Comparison of ENCODE assay signal across 22 cellular contexts in the genomic region with DNA sequence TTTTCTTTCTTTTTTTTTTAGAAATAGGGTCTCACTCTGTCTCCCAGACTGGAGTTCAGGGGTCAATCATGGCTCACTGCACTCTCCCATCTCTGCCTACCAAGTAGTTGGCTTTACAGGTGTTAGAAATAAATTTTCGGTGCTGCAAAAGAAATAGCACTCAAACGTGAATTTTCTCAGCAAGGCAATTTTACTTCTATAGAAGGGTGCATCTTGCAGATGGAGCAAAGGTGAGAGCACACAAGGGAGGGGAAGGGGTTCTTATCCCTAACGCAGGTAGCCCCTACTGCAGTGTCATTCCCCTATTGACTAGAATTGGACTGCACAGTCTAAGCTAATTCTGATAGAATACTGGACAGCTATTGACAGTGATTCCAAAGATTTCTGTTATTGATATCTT. TPM values are rescaled to one million over a fixed set of nuclear protein-coding genes. Genes with fewer than 3 reads are reported as not detected.
A peak's percentile ranks its signal among the peaks of the same experiment; 100 is the strongest.
DNase-seq lines count a peak whose midpoint lies in the region; ATAC-seq, FAIRE-seq and TF ChIP-seq lines count a peak whose summit lies in the region.
"Had no signal": no experiment of that assay in that cellular context is flagged by ENCODE, and none has a peak within 500 bp of the region (broad histone marks: within the 10 kb centered on the region; RNA-seq: fewer than 3 reads in every experiment).

No MANE protein-coding gene starts in this region.

- H3F3A ChIP-seq in smooth muscle cell (ENCODE audit: low read depth) = peaks cover 48% of the 10 kb centered on the region

- H4K20me1 ChIP-seq in HCT116 (ENCODE audit: insufficient read depth) (no peaks in the 10 kb centered on the region), astrocyte (ENCODE audit: insufficient read depth, low read length) (no peaks in the 10 kb centered on the region), smooth muscle cell (ENCODE audit: low read depth) (no peaks in the 10 kb centered on the region)

- H3K4me2 ChIP-seq in HCT116 (ENCODE audit: low read length) = no peak overlapping the region
- no peak overlapping the region for H3K4me2 ChIP-seq in astrocyte (ENCODE audit: low read length)
- H3K4me2 ChIP-seq in smooth muscle cell = no peak overlapping the region
- H3K4me2 ChIP-seq: BLaER1 treated with 17β-estradiol and CSF1 and Interleukin-3, amounts not matched to agents 10 nM and 100 nM had no signal

- TF ChIP-seq CTCF in HCT116 (IDR thresholded peaks at IDR 0.05 in 2 of 3, conservative IDR thresholded peaks at IDR 0.05 in 1 of 3; ENCODE audit: borderline replicate concordance in 1 of 3, insufficient read depth in 1 of 3, low read depth in 2 of 3, low read length in 2 of 3) (no peak), astrocyte (IDR thresholded peaks at IDR 0.05; ENCODE audit: insufficient read depth, low read depth, low read length) (no peak), smooth muscle cell (IDR thresholded peaks at IDR 0.05; ENCODE audit: borderline replicate concordance, insufficient read depth, poor library complexity, severe bottlenecking) (no peak), vagina (IDR thresholded peaks at IDR 0.05) (no peak)

- H2AFZ ChIP-seq in HCT116 (ENCODE audit: low read depth, low read length, poor library complexity, severe bottlenecking) (no peak overlapping the region), astrocyte (ENCODE audit: low read depth, low read length) (no peak overlapping the region), smooth muscle cell (ENCODE audit: low read depth) (no peak overlapping the region)

- H3K27ac ChIP-seq in HCT116 (ENCODE audit: low read depth, low read length) = no peak overlapping the region
- H3K27ac ChIP-seq in astrocyte (ENCODE audit: low read depth, low read length) = no peak overlapping the region
- peak overlapping the region; percentile 91 for H3K27ac ChIP-seq in smooth muscle cell (ENCODE audit: low read depth)
- peak overlapping the region; percentile 71 for H3K27ac ChIP-seq in vagina
- no peak overlapping the region for H3K27ac ChIP-seq in right cardiac atrium (ENCODE audit: low read length)
- H3K27ac ChIP-seq: 22Rv1; BLaER1 treated with 17β-estradiol and CSF1 and Interleukin-3, amounts not matched to agents 10 nM and 100 nM; C4-2B had no signal

- no peak for ATAC-seq in HCT116
- ATAC-seq in right cardiac atrium = no peak
- no peak for ATAC-seq in natural killer cell treated with Interleukin-12 subunit alpha and Interleukin-12 subunit beta and Interleukin-15 and Interleukin-18, amount 100 ng/mL, for 72 hours
- ATAC-seq: A549; CD8-positive, alpha-beta T cell had no signal

- intact Hi-C loops in HCT116 (cut with micrococcal nuclease) (no loop called here), vagina (cut with DNase I) (no loop called here), right cardiac atrium (cut with DNase I) (no loop called here)

- POLR2A ChIA-PET in HCT116 (lab: Charles Lee) = no interaction called here

- no peaks in the 10 kb centered on the region for H3K27me3 ChIP-seq in HCT116 (ENCODE audit: insufficient read depth, low read length)
- H3K27me3 ChIP-seq in astrocyte (ENCODE audit: insufficient read depth, low read length) = no peaks in the 10 kb centered on the region
- H3K27me3 ChIP-seq in smooth muscle cell (ENCODE audit: low read depth) = no peaks in the 10 kb centered on the region
- no peaks in the 10 kb centered on the region for H3K27me3 ChIP-seq in vagina
- no peaks in the 10 kb centered on the region for H3K27me3 ChIP-seq in right cardiac atrium (ENCODE audit: control insufficient read depth, insufficient read depth)

- FAIRE-seq in astrocyte (lab: Jason Lieb, UNC) = no peak
- FAIRE-seq: A549, D721Med, G401.6, GM12891 had no signal

- RAD21 ChIA-PET in HCT116 (lab: Charles Lee; ENCODE audit: low non-redundant PET in 1 of 2, low total read pairs in 2 of 2, uncharacterized antibody in 2 of 2, unreplicated experiment in 2 of 2) = no interaction called here

- no TSS peak for BruUV-seq in HCT116 (replicated peaks; lab: Mats Ljungman, UMichigan)

- H3K79me2 ChIP-seq in HCT116 (ENCODE audit: insufficient read depth, low read length) (no peaks in the 10 kb centered on the region), astrocyte (ENCODE audit: insufficient read depth, low read length) (no peaks in the 10 kb centered on the region), smooth muscle cell (ENCODE audit: low read depth) (no peaks in the 10 kb centered on the region)

- H3K36me3 Mint-ChIP-seq in astrocyte (ENCODE audit: low read depth, unreplicated experiment) = peaks cover 3% of the 10 kb centered on the region
- H3K36me3 Mint-ChIP-seq in natural killer cell treated with Interleukin-12 subunit alpha and Interleukin-12 subunit beta and Interleukin-15 and Interleukin-18, amount 100 ng/mL, for 72 hours = no peaks in the 10 kb centered on the region
- H3K36me3 Mint-ChIP-seq: CD8-positive, alpha-beta T cell had no signal

- no peak for TF ChIP-seq RAD21 in HCT116 (IDR thresholded peaks at IDR 0.05; ENCODE audit: low read depth)

- CTCF ChIA-PET in HCT116 (lab: Charles Lee) = no interaction called here

- no peak overlapping the region for H3K9ac ChIP-seq in HCT116 (ENCODE audit: low read length)
- H3K9ac ChIP-seq in astrocyte (ENCODE audit: low read length) = no peak overlapping the region
- no peak overlapping the region for H3K9ac ChIP-seq in smooth muscle cell (ENCODE audit: low read depth)
- H3K9ac ChIP-seq: BLaER1 treated with 17β-estradiol and CSF1 and Interleukin-3, amounts not matched to agents 10 nM and 100 nM had no signal

- no peaks in the 10 kb centered on the region for H3K27me3 Mint-ChIP-seq in astrocyte (ENCODE audit: low read depth, unreplicated experiment)
- peaks cover 17 to 24% of the 10 kb centered on the region in 2 donors for H3K27me3 Mint-ChIP-seq in natural killer cell treated with Interleukin-12 subunit alpha and Interleukin-12 subunit beta and Interleukin-15 and Interleukin-18, amount 100 ng/mL, for 72 hours

- H3K4me1 ChIP-seq in HCT116 (ENCODE audit: control insufficient read depth in 1 of 2, insufficient read depth in 2 of 2, low read length in 2 of 2) (peaks cover 26 to 49% of the 10 kb centered on the region in 2 experiments), astrocyte (ENCODE audit: insufficient read depth, low read length) (peaks cover 76% of the 10 kb centered on the region), smooth muscle cell (ENCODE audit: low read depth) (peaks cover 25% of the 10 kb centered on the region), vagina (peaks cover 42% of the 10 kb centered on the region), right cardiac atrium (ENCODE audit: control insufficient read depth, insufficient read depth, low read length) (peaks cover 12% of the 10 kb centered on the region)

- H3K4me3 Mint-ChIP-seq in astrocyte (ENCODE audit: unreplicated experiment) = no peak overlapping the region
- H3K4me3 Mint-ChIP-seq in natural killer cell treated with Interleukin-12 subunit alpha and Interleukin-12 subunit beta and Interleukin-15 and Interleukin-18, amount 100 ng/mL, for 72 hours = no peak overlapping the region
- H3K4me3 Mint-ChIP-seq: B cell; CD4-positive, alpha-beta T cell; CD8-positive, alpha-beta T cell had no signal

- 85% methylated on average over 3 of the region's 3 CpGs for WGBS in smooth muscle cell (ENCODE audit: low lambda C conversion rate)
- WGBS in right cardiac atrium = 86% methylated on average over 3 of the region's 3 CpGs

- peak overlapping the region; percentile 47 for H3K27ac Mint-ChIP-seq in astrocyte (ENCODE audit: unreplicated experiment)
- no peak overlapping the region for H3K27ac Mint-ChIP-seq in natural killer cell treated with Interleukin-12 subunit alpha and Interleukin-12 subunit beta and Interleukin-15 and Interleukin-18, amount 100 ng/mL, for 72 hours
- H3K27ac Mint-ChIP-seq: B cell; CD4-positive, alpha-beta T cell; CD8-positive, alpha-beta T cell had no signal

- peaks cover 9% of the 10 kb centered on the region for H3K9me3 Mint-ChIP-seq in astrocyte (ENCODE audit: unreplicated experiment)
- H3K9me3 Mint-ChIP-seq in natural killer cell treated with Interleukin-12 subunit alpha and Interleukin-12 subunit beta and Interleukin-15 and Interleukin-18, amount 100 ng/mL, for 72 hours = no peaks in the 10 kb centered on the region
- H3K9me3 Mint-ChIP-seq: CD4-positive, alpha-beta T cell had no signal

- H3K9me2 ChIP-seq in HCT116 (ENCODE audit: insufficient read depth) = no peaks in the 10 kb centered on the region

- H3K36me3 ChIP-seq in HCT116 (ENCODE audit: control insufficient read depth in 1 of 2, insufficient read depth in 2 of 2, low read length in 2 of 2) = no peaks in the 10 kb centered on the region
- no peaks in the 10 kb centered on the region for H3K36me3 ChIP-seq in astrocyte (ENCODE audit: insufficient read depth, low read length)
- H3K36me3 ChIP-seq in smooth muscle cell (ENCODE audit: low read depth) = no peaks in the 10 kb centered on the region
- no peaks in the 10 kb centered on the region for H3K36me3 ChIP-seq in vagina
- H3K36me3 ChIP-seq: BLaER1 treated with 17β-estradiol and CSF1 and Interleukin-3, amounts not matched to agents 10 nM and 100 nM had no signal

- no peak overlapping the region for H3K4me3 ChIP-seq in HCT116 (replicated peaks in 1 of 2; ENCODE audit: low read depth in 1 of 2, low read length in 2 of 2)
- no peak overlapping the region for H3K4me3 ChIP-seq in astrocyte (ENCODE audit: insufficient read depth, low read depth, low read length)
- H3K4me3 ChIP-seq in smooth muscle cell = no peak overlapping the region
- H3K4me3 ChIP-seq in vagina = no peak overlapping the region
- no peak overlapping the region for H3K4me3 ChIP-seq in right cardiac atrium (ENCODE audit: low read length)
- H3K4me3 ChIP-seq: A549; BLaER1 treated with 17β-estradiol and CSF1 and Interleukin-3, amounts not matched to agents 10 nM and 100 nM had no signal

- TF ChIP-seq POLR2A in HCT116 (IDR thresholded peaks at IDR 0.05; ENCODE audit: borderline replicate concordance, extremely low read depth, insufficient read depth, insufficient read length) (no peak), vagina (IDR thresholded peaks at IDR 0.05) (no peak)

- no peak for DNase-seq in HCT116 (ENCODE audit: low read depth, low spot score)
- DNase-seq in astrocyte (ENCODE audit: low read depth) = no peak
- DNase-seq in smooth muscle cell (lab: John Stamatoyannopoulos, UW; ENCODE audit: unreplicated experiment) = no peak
- DNase-seq in vagina (ENCODE audit: extremely low spot score in 2 of 2) = no peak
- no peak for DNase-seq in stimulated activated CD4-positive, alpha-beta T cell treated with anti-CD3 and anti-CD28 coated beads, Interleukin-4, amount 100 ng/mL, for 1 hour
- DNase-seq in right cardiac atrium = no peak
- no peak for DNase-seq in natural killer cell treated with Interleukin-12 subunit alpha and Interleukin-12 subunit beta and Interleukin-15 and Interleukin-18, amount 100 ng/mL, for 72 hours (ENCODE audit: low spot score)
- DNase-seq: AML-193; Caco-2; Calu3; CD4-positive, alpha-beta T cell; CD8-positive, alpha-beta T cell; DMS79 treated with DMSO at 0.1 percent for 48 hours; GF-D8 had no signal

- H3K4me1 Mint-ChIP-seq in astrocyte (ENCODE audit: low read depth, unreplicated experiment) = peaks cover 54% of the 10 kb centered on the region
- H3K4me1 Mint-ChIP-seq in natural killer cell treated with Interleukin-12 subunit alpha and Interleukin-12 subunit beta and Interleukin-15 and Interleukin-18, amount 100 ng/mL, for 72 hours (ENCODE audit: low read depth in 2 of 2) = peaks cover 5 to 14% of the 10 kb centered on the region in 2 donors

- H3K9me3 ChIP-seq in HCT116 (ENCODE audit: control insufficient read depth in 1 of 2, insufficient read depth in 1 of 2, low read depth in 1 of 2, low read length in 2 of 2) = peaks cover 0 to 8% of the 10 kb centered on the region in 2 experiments; a peak in 1 of 4 replicates
- H3K9me3 ChIP-seq in astrocyte (ENCODE audit: insufficient read depth, low read depth, low read length) = no peaks in the 10 kb centered on the region
- H3K9me3 ChIP-seq in smooth muscle cell (replicated peaks; ENCODE audit: low read depth) = no peaks in the 10 kb centered on the region
- H3K9me3 ChIP-seq in vagina = no peaks in the 10 kb centered on the region
- H3K9me3 ChIP-seq in right cardiac atrium (ENCODE audit: control insufficient read depth, low read length) = no peaks in the 10 kb centered on the region
- H3K9me3 ChIP-seq: Caco-2 had no signal

RNA-seq across cellular contexts. Expression of a gene that starts 6.8 kb away (rescaled TPM):
- total RNA-seq in HCT116 (2021; ENCODE audit: unreplicated experiment) (0.39 TPM), astrocyte (36.6 and 57.3 TPM in 2 replicates), smooth muscle cell (159 and 178 TPM in 2 replicates), vagina (94.3 TPM), right cardiac atrium (100 to 1,000 TPM; 165 to 323 (median 258) TPM)
- polyA plus RNA-seq in HCT116 (2012) = 0.18 and 0.34 TPM in 2 replicates
- polyA plus RNA-seq in smooth muscle cell (249 and 390 TPM in 2 replicates), right cardiac atrium (124 TPM)
- not detected for total RNA-seq in natural killer cell treated with Interleukin-12 subunit alpha and Interleukin-12 subunit beta and Interleukin-15 and Interleukin-18, amount 100 ng/mL, for 72 hours
- total RNA-seq: Calu3 had no signal

Comparison
In these comparisons a context has a peak if more than half of its experiments do, and no peak if none do; other contexts are left out.
1. H3K27ac ChIP-seq: peak in smooth muscle cell (single experiment) and vagina (single experiment); none in HCT116 (single experiment), astrocyte (single experiment) and right cardiac atrium (single experiment).
2. RNA of a gene that starts 6.8 kb away (total RNA-seq): 165 to 323 TPM in right cardiac atrium, 159 to 178 TPM in smooth muscle cell, 94.3 TPM in vagina (single experiment) and 36.6 to 57.3 TPM in astrocyte; 0.39 TPM in HCT116 (single experiment) and not detected in natural killer cell treated with Interleukin-12 subunit alpha and Interleukin-12 subunit beta and Interleukin-15 and Interleukin-18, amount 100 ng/mL, for 72 hours; every median in the first group is over 10 times any median in the second.